Comparison of ENCODE assay signal across 8 cellular contexts in genomic region chr6:26027491-26028211, GRCh38. TPM values are rescaled to one million over a fixed set of nuclear protein-coding genes. Genes with fewer than 3 reads are reported as not detected.
A peak's percentile ranks its signal among the peaks of the same experiment; 100 is the strongest.
DNase-seq lines count a peak whose midpoint lies in the region; ATAC-seq and TF ChIP-seq lines count a peak whose summit lies in the region.

No MANE protein-coding gene starts in this region.

- no peaks in the 10 kb centered on the region for H3K36me3 ChIP-seq in CD4-positive, CD25-positive, alpha-beta regulatory T cell (ENCODE audit: control insufficient read depth, insufficient read depth, low read length)
- no peaks in the 10 kb centered on the region for H3K36me3 ChIP-seq in effector memory CD4-positive, alpha-beta T cell (ENCODE audit: control insufficient read depth, insufficient read depth, low read length)
- no peaks in the 10 kb centered on the region for H3K36me3 ChIP-seq in neutrophil

- H3K4me1 ChIP-seq in CD4-positive, CD25-positive, alpha-beta regulatory T cell (ENCODE audit: control insufficient read depth, insufficient read depth, low read length, poor library complexity, severe bottlenecking) = peaks cover 39% of the 10 kb centered on the region
- H3K4me1 ChIP-seq in effector memory CD4-positive, alpha-beta T cell (ENCODE audit: control insufficient read depth, insufficient read depth, low read length, poor library complexity, severe bottlenecking) = peaks cover 24% of the 10 kb centered on the region
- peaks cover 37 to 38% of the 10 kb centered on the region in 2 experiments for H3K4me1 ChIP-seq in neutrophil (ENCODE audit: control insufficient read depth in 1 of 2, insufficient read depth in 1 of 2, low read depth in 1 of 2, low read length in 1 of 2)

- H3K4me3 Mint-ChIP-seq in CD4-positive, CD25-positive, alpha-beta regulatory T cell = peak overlapping the region; percentile 83 to 98 (median 93)

- no peak for DNase-seq in CD4-positive, CD25-positive, alpha-beta regulatory T cell
- peak; percentile 94 for DNase-seq in NCI-H82 treated with DMSO at 0.1 percent for 48 hours (lab: John Stamatoyannopoulos, UW; ENCODE audit: unreplicated experiment)
- DNase-seq in effector memory CD4-positive, alpha-beta T cell = no peak
- no peak for DNase-seq in NCI-H2227 treated with DMSO at 0.1 percent for 48 hours (lab: John Stamatoyannopoulos, UW)
- DNase-seq in NCI-H1105 (lab: John Stamatoyannopoulos, UW) = no peak
- DNase-seq in central memory CD4-positive, alpha-beta T cell = no peak

- no peaks in the 10 kb centered on the region for H3K9me3 ChIP-seq in CD4-positive, CD25-positive, alpha-beta regulatory T cell (ENCODE audit: control insufficient read depth in 2 of 2, low read length in 2 of 2)
- no peaks in the 10 kb centered on the region for H3K9me3 ChIP-seq in effector memory CD4-positive, alpha-beta T cell (ENCODE audit: control insufficient read depth, low read length)
- H3K9me3 ChIP-seq in neutrophil = no peaks in the 10 kb centered on the region

- no peaks in the 10 kb centered on the region for H3K36me3 Mint-ChIP-seq in CD4-positive, CD25-positive, alpha-beta regulatory T cell

- ATAC-seq in CD4-positive, CD25-positive, alpha-beta regulatory T cell (ENCODE audit: low read depth in 2 of 2) = no peak
- ATAC-seq in GM21528 (IDR thresholded peaks at IDR 0.05; ENCODE audit: low FRiP score, unreplicated experiment) = no peak

- peaks cover 0 to 1% (median 0%) of the 10 kb centered on the region in 7 donors for H3K9me3 Mint-ChIP-seq in CD4-positive, CD25-positive, alpha-beta regulatory T cell

- H3K27me3 Mint-ChIP-seq in CD4-positive, CD25-positive, alpha-beta regulatory T cell = no peaks in the 10 kb centered on the region

- peak overlapping the region; percentile 98 for H3K27ac ChIP-seq in CD4-positive, CD25-positive, alpha-beta regulatory T cell (ENCODE audit: insufficient read depth, low read length, poor library complexity, severe bottlenecking)
- peak overlapping the region; percentile 92 for H3K27ac ChIP-seq in effector memory CD4-positive, alpha-beta T cell (ENCODE audit: insufficient read depth, low read length, poor library complexity, severe bottlenecking)
- peak overlapping the region; percentile 89 for H3K27ac ChIP-seq in neutrophil

- H3K4me1 Mint-ChIP-seq in CD4-positive, CD25-positive, alpha-beta regulatory T cell = peaks cover 12 to 54% (median 23%) of the 10 kb centered on the region in 4 donors

- no peak for TF ChIP-seq CTCF in neutrophil (IDR thresholded peaks at IDR 0.05)

- H3K27ac Mint-ChIP-seq in CD4-positive, CD25-positive, alpha-beta regulatory T cell = peak overlapping the region; percentile 99 to 100 (median 100)

- H3K27me3 ChIP-seq in CD4-positive, CD25-positive, alpha-beta regulatory T cell (ENCODE audit: control insufficient read depth, insufficient read depth, low read length) = no peaks in the 10 kb centered on the region
- no peaks in the 10 kb centered on the region for H3K27me3 ChIP-seq in effector memory CD4-positive, alpha-beta T cell (replicated peaks; ENCODE audit: control insufficient read depth, insufficient read depth, low read length, poor library complexity, severe bottlenecking)
- no peaks in the 10 kb centered on the region for H3K27me3 ChIP-seq in neutrophil

- peak overlapping the region; percentile 93 for H3K4me3 ChIP-seq in CD4-positive, CD25-positive, alpha-beta regulatory T cell (ENCODE audit: low read depth, low read length)
- H3K4me3 ChIP-seq in effector memory CD4-positive, alpha-beta T cell (ENCODE audit: insufficient read depth, low read depth, low read length, poor library complexity, severe bottlenecking) = peak overlapping the region; percentile 53
- peak overlapping the region; percentile 81 to 92 for H3K4me3 ChIP-seq in neutrophil (ENCODE audit: low read depth in 1 of 2, low read length in 1 of 2)

RNA-seq across cellular contexts. Expression of gene HFE, which starts 59.6 kb away (rescaled TPM):
- 2.6 TPM for total RNA-seq in CD4-positive, CD25-positive, alpha-beta regulatory T cell
- 1 to 10 TPM; 1.2 to 2.5 (median 2.4) TPM for polyA plus RNA-seq in CD4-positive, CD25-positive, alpha-beta regulatory T cell
